In genomic region chr17:14427914-14428639, GRCh38 we compare ENCODE assay signal across 8 cellular contexts.
DNase-seq lines count a peak whose midpoint lies in the region; ATAC-seq lines count a peak whose summit lies in the region.

No MANE protein-coding gene starts in this region.

- H3K4me3 Mint-ChIP-seq in T-cell: peak overlapping the region; percentile 74 to 84 (median 77)

- H3K27ac Mint-ChIP-seq in T-cell: peak overlapping the region; percentile 99 to 100

- CTCF ChIA-PET in T-cell (lab: Charles Lee): interaction anchor here in 1 of 2 donors (0.6 to 3.0 kb wide), 4 partner anchors 23 to 222 kb away, joined by 3 to 13 read pairs (median 6); partner anchors contain the start of gene HS3ST3B1

- POLR2A ChIA-PET in T-cell (lab: Charles Lee): interaction anchor here (1.2 to 1.3 kb wide), 2 partner anchors 127 to 232 kb away, joined by 3 to 6 read pairs; partner anchors contain the start of gene HS3ST3B1 (in 1 of the 2)

- peaks cover 61 to 68% (median 63%) of the 10 kb centered on the region in 3 donors for H3K4me1 Mint-ChIP-seq in T-cell

- DNase-seq in T-cell (peak; percentile 23 to 73 (median 52)), DMS 273 (lab: John Stamatoyannopoulos, UW; ENCODE audit: unreplicated experiment) (no peak), midbrain (lab: John Stamatoyannopoulos, UW) (no peak), DMS114 treated with DMSO at 0.1 percent for 48 hours (lab: John Stamatoyannopoulos, UW; ENCODE audit: unreplicated experiment) (no peak)
- DNase-seq in effector CD4-positive, alpha-beta T cell: peak; percentile 24
- peak in 4 of 6 experiments; percentile 35 to 74 (median 66) for DNase-seq in stimulated activated naive CD4-positive, alpha-beta T cell (lab: John Stamatoyannopoulos, UW)

- ATAC-seq in GM21737 (IDR thresholded peaks at IDR 0.05; ENCODE audit: unreplicated experiment): peak; percentile 85
- ATAC-seq in T-cell (replicated peaks in 1 of 4): peak; percentile 98 to 99 (median 98)
- ATAC-seq in GM21515 (IDR thresholded peaks at IDR 0.05; ENCODE audit: unreplicated experiment): no peak

- H3K9me3 Mint-ChIP-seq in T-cell: no peaks in the 10 kb centered on the region

- H3K27me3 Mint-ChIP-seq in T-cell: no peaks in the 10 kb centered on the region

- no peaks in the 10 kb centered on the region for H3K36me3 Mint-ChIP-seq in T-cell

Comparison
In these comparisons a context has a peak if more than half of its experiments do, and no peak if none do; other contexts are left out.
1. DNase-seq: peak in T-cell (34 of 34), effector CD4-positive, alpha-beta T cell (single experiment) and stimulated activated naive CD4-positive, alpha-beta T cell (4 of 6); none in DMS 273 (single experiment), midbrain (single experiment) and DMS114 treated with DMSO at 0.1 percent for 48 hours (single experiment).